ENCODE assay signal across 16 cellular contexts in the genomic region with DNA sequence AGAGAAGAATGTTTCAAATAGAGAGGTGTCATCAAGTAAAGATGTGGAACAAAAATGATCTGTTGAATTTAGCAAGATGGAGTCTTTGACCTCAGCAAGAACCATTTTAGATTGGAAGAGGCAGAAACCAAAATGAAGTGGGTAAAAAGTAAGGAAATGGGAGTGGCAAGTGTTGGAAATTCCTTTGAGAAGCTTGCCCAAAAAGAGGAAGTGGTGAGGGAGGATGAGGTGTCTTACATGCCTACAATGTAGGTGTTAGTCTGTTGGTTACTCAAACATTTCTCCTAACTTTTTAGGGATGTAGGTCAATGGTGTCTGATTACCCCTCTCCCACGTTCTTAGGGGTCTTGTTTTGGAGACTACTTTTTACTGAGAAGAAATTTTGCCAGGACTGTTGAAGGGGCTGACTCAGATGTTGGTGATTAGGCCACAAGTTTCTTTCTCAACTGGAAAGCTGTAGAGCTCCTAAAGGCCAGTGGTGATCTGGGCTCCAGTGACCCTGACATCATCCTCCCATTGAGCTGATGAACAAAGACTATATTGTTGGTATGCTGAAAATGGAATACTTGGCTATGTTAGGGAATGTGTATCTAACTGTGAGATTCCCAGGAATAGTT. TPM values are rescaled to one million over a fixed set of nuclear protein-coding genes. Genes with fewer than 3 reads are reported as not detected.
DNase-seq lines count a peak whose midpoint lies in the region; ATAC-seq, FAIRE-seq and TF ChIP-seq lines count a peak whose summit lies in the region.
"Had no signal": no experiment of that assay in that cellular context is flagged by ENCODE, and none has a peak within 500 bp of the region (broad histone marks: within the 10 kb centered on the region; RNA-seq: fewer than 3 reads in every experiment).

No MANE protein-coding gene starts in this region.

- DNase-seq in H54 (ENCODE audit: insufficient read length, low spot score) (peak; percentile 23), SJCRH30 (peak; percentile 27 to 47), fibroblast of peridontal ligament (ENCODE audit: extremely low read depth) (peak; percentile 45), putamen (ENCODE audit: low spot score) (peak; percentile 86), NCI-H187 (lab: John Stamatoyannopoulos, UW) (no peak), HTR-8/SVneo (ENCODE audit: insufficient read length, low spot score) (no peak)
- DNase-seq: activated naive CD4-positive, alpha-beta T cell treated with Interleukin-2 at 50 U/mL for 16 hours; NCI-H446 treated with DMSO at 0.1 percent for 48 hours; nephron progenitor cell; Peyer's patch had no signal

- peak; percentile 93 for FAIRE-seq in H54 (lab: Jason Lieb, UNC)
- FAIRE-seq in HTR-8/SVneo (lab: Jason Lieb, UNC), result no peak
- FAIRE-seq: TTC549 had no signal

- no peaks in the 10 kb centered on the region for H3K36me3 ChIP-seq in SJCRH30
- H3K36me3 ChIP-seq: Peyer's patch, thoracic aorta had no signal

- peak overlapping the region; percentile 29 for H3K27ac ChIP-seq in SJCRH30
- H3K27ac ChIP-seq: HL-60, Peyer's patch, skin epidermis, thoracic aorta had no signal

- no peaks in the 10 kb centered on the region for H3K27me3 ChIP-seq in SJCRH30
- H3K27me3 ChIP-seq: Peyer's patch had no signal

- TF ChIP-seq POLR2A in H54 (IDR thresholded peaks at IDR 0.05; ENCODE audit: low read depth, low read length), result no peak

- H3K9me3 ChIP-seq in SJCRH30 (replicated peaks), result no peaks in the 10 kb centered on the region
- H3K9me3 ChIP-seq: Peyer's patch, thoracic aorta had no signal

- no peak for ATAC-seq in GM21515 (IDR thresholded peaks at IDR 0.05; ENCODE audit: unreplicated experiment)
- no peak for ATAC-seq in GM19452 (IDR thresholded peaks at IDR 0.05; ENCODE audit: unreplicated experiment)

- no peak overlapping the region for H3K4me3 ChIP-seq in SJCRH30
- H3K4me3 ChIP-seq: Peyer's patch, skin epidermis, thoracic aorta had no signal

- H3K4me1 ChIP-seq in SJCRH30, result peaks cover 16% of the 10 kb centered on the region

RNA-seq across cellular contexts. Expression of a gene that starts 5.1 kb away (rescaled TPM):
- 13.9 and 16.5 TPM in 2 replicates for total RNA-seq in SJCRH30 (2014; rRNA removed; shearing (Covaris generic))

Comparison
In these comparisons a context has a peak if more than half of its experiments do, and no peak if none do; other contexts are left out.
1. DNase-seq: peak in H54 (single experiment), SJCRH30 (2 of 2), fibroblast of peridontal ligament (single experiment) and putamen (single experiment); none in NCI-H187 (0 of 2) and HTR-8/SVneo (single experiment).